Comparison of ENCODE assay signal across 24 cellular contexts in the genomic region with DNA sequence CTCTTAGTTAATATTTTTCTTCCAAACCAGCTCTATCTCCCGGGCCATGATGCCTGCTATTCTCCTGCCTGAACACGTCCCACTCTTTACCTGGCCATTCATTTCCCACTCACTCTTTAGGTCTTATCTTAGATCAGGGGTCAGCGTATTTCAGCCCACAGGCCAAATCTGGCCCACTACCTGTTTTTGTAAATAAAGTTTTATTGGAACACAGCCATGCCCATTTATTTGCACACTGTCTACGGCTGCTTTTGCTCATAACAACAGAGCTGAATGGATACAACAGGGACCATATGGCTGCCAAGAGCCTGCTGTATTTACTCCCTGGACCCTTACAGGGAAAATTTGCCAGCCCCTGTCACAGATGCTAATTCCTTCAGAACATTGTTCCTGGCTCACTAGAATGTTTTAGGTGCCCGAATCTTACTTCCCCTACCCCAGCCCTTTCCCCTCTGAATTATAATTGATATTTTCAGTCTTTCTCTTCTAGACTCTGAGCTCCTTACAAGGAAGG.
DNase-seq lines count a peak whose midpoint lies in the region; ATAC-seq, FAIRE-seq and TF ChIP-seq lines count a peak whose summit lies in the region.
"Had no signal": no experiment of that assay in that cellular context is flagged by ENCODE, and none has a peak within 500 bp of the region (broad histone marks: within the 10 kb centered on the region; RNA-seq: fewer than 3 reads in every experiment).

No MANE protein-coding gene starts in this region.

- H3K36me3 ChIP-seq in HepG2 (replicated peaks in 1 of 2; ENCODE audit: control insufficient read depth in 1 of 2, insufficient read depth in 2 of 2, low read length in 2 of 2), result no peaks in the 10 kb centered on the region
- no peaks in the 10 kb centered on the region for H3K36me3 ChIP-seq in right lobe of liver
- H3K36me3 ChIP-seq in mesenchymal stem cell (ENCODE audit: control insufficient read depth in 1 of 2, insufficient read depth in 2 of 2, low read depth in 1 of 2, low read length in 2 of 2), result no peaks in the 10 kb centered on the region
- H3K36me3 ChIP-seq: BLaER1 had no signal

- H3K36me3 Mint-ChIP-seq in activated T-helper 2 cell treated with anti-CD3 and anti-CD28 coated beads, Interferon-gamma antibody, Interleukin-2, Interleukin-4, amounts not matched to agents 10 μg/mL and 5 μg/mL and 100 μg/mL, durations not matched to agents 14 hours and 24 hours and 36 hours (ENCODE audit: low read depth), result no peaks in the 10 kb centered on the region
- H3K36me3 Mint-ChIP-seq in activated naive CD4-positive, alpha-beta T cell treated with anti-CD3 and anti-CD28 coated beads, Interleukin-2, amount 10 ng/mL, durations not matched to agents 7 days and 5 days, result no peaks in the 10 kb centered on the region
- H3K36me3 Mint-ChIP-seq: CD4-positive, CD25-positive, alpha-beta regulatory T cell; IgD-negative memory B cell had no signal

- H2BK12ac ChIP-seq in mesenchymal stem cell (ENCODE audit: low read length in 2 of 2), result no peak overlapping the region

- no peak overlapping the region for H3K27ac Mint-ChIP-seq in activated T-helper 2 cell treated with anti-CD3 and anti-CD28 coated beads, Interferon-gamma antibody, Interleukin-2, Interleukin-4, amounts not matched to agents 10 μg/mL and 5 μg/mL and 100 μg/mL, durations not matched to agents 14 hours and 24 hours and 36 hours
- no peak overlapping the region for H3K27ac Mint-ChIP-seq in activated naive CD4-positive, alpha-beta T cell treated with anti-CD3 and anti-CD28 coated beads, Interleukin-2, amount 10 ng/mL, durations not matched to agents 7 days and 5 days
- H3K27ac Mint-ChIP-seq: CD4-positive, CD25-positive, alpha-beta regulatory T cell; IgD-negative memory B cell had no signal

- H3K4me2 ChIP-seq in HepG2 (ENCODE audit: low read depth, low read length) (no peak overlapping the region), mesenchymal stem cell (ENCODE audit: low read length, poor library complexity, severe bottlenecking) (no peak overlapping the region)
- H3K4me2 ChIP-seq: BLaER1 had no signal

- TF ChIP-seq CTCF in HepG2 (CRISPR knock-in tag; IDR thresholded peaks at IDR 0.05), result no peak
- no peak for TF ChIP-seq CTCF in right lobe of liver (IDR thresholded peaks at IDR 0.05)

- H3K27ac ChIP-seq in HepG2 (ENCODE audit: extremely low read length, insufficient read depth, low read length) (no peak overlapping the region), right lobe of liver (no peak overlapping the region), mesenchymal stem cell (ENCODE audit: low read length, poor library complexity, severe bottlenecking) (peak overlapping the region; percentile 81)
- H3K27ac ChIP-seq: BLaER1 had no signal

- no peak overlapping the region for H3K18ac ChIP-seq in mesenchymal stem cell (ENCODE audit: low read depth in 1 of 2, low read length in 2 of 2)

- CTCF ChIA-PET in HepG2 (lab: Yijun Ruan, JAX; ENCODE audit: low intra/inter-chr PET ratio, low total read pairs), result no interaction called here
- CTCF ChIA-PET in activated naive CD4-positive, alpha-beta T cell treated with anti-CD3 and anti-CD28 coated beads, Interleukin-2, amount 10 ng/mL, durations not matched to agents 7 days and 5 days (lab: Charles Lee), result no interaction called here

- no peak overlapping the region for H3K9ac ChIP-seq in HepG2 (ENCODE audit: insufficient read depth, low read depth, low read length)
- H3K9ac ChIP-seq in mesenchymal stem cell (ENCODE audit: low read length), result no peak overlapping the region
- H3K9ac ChIP-seq: BLaER1 had no signal

- FAIRE-seq in HepG2 (lab: Jason Lieb, UNC), result no peak
- FAIRE-seq: D721Med, GM12891, H1 had no signal

- no peak for TF ChIP-seq RAD21 in HepG2 (CRISPR knock-in tag; IDR thresholded peaks at IDR 0.05)

- H2AFZ ChIP-seq in HepG2 (ENCODE audit: low read length) (no peak overlapping the region), mesenchymal stem cell (ENCODE audit: low read depth, low read length) (no peak overlapping the region)

- in situ Hi-C loops in HepG2 (cut with HindIII; ENCODE audit: extremely low pct_ligation_motif_present, low pct_unique_long_range_greater_than_20kb), result no loop called here

- H3K4me1 Mint-ChIP-seq in activated T-helper 2 cell treated with anti-CD3 and anti-CD28 coated beads, Interferon-gamma antibody, Interleukin-2, Interleukin-4, amounts not matched to agents 10 μg/mL and 5 μg/mL and 100 μg/mL, durations not matched to agents 14 hours and 24 hours and 36 hours (ENCODE audit: low read depth), result no peaks in the 10 kb centered on the region
- H3K4me1 Mint-ChIP-seq in activated naive CD4-positive, alpha-beta T cell treated with anti-CD3 and anti-CD28 coated beads, Interleukin-2, amount 10 ng/mL, durations not matched to agents 7 days and 5 days, result no peaks in the 10 kb centered on the region
- H3K4me1 Mint-ChIP-seq: CD4-positive, CD25-positive, alpha-beta regulatory T cell; IgD-negative memory B cell had no signal

- TF ChIP-seq EP300 in HepG2 (IDR thresholded peaks at IDR 0.05; ENCODE audit: low read depth in 2 of 2, low read length in 2 of 2) (no peak), HepG2 (CRISPR knock-in tag; IDR thresholded peaks at IDR 0.05; ENCODE audit: borderline replicate concordance) (no peak)

- no peaks in the 10 kb centered on the region for H3K79me1 ChIP-seq in mesenchymal stem cell (replicated peaks; ENCODE audit: low read length, poor library complexity, severe bottlenecking)

- no peak overlapping the region for H3K14ac ChIP-seq in mesenchymal stem cell (ENCODE audit: low read length in 2 of 2)

- no peak overlapping the region for H3K4me3 Mint-ChIP-seq in activated T-helper 2 cell treated with anti-CD3 and anti-CD28 coated beads, Interferon-gamma antibody, Interleukin-2, Interleukin-4, amounts not matched to agents 10 μg/mL and 5 μg/mL and 100 μg/mL, durations not matched to agents 14 hours and 24 hours and 36 hours (ENCODE audit: low read depth)
- no peak overlapping the region for H3K4me3 Mint-ChIP-seq in activated naive CD4-positive, alpha-beta T cell treated with anti-CD3 and anti-CD28 coated beads, Interleukin-2, amount 10 ng/mL, durations not matched to agents 7 days and 5 days
- H3K4me3 Mint-ChIP-seq: CD4-positive, CD25-positive, alpha-beta regulatory T cell had no signal

- no peak overlapping the region for H4K8ac ChIP-seq in mesenchymal stem cell (ENCODE audit: low read length)

- no peaks in the 10 kb centered on the region for H3K4me1 ChIP-seq in HepG2 (ENCODE audit: insufficient read depth, low read length)
- no peaks in the 10 kb centered on the region for H3K4me1 ChIP-seq in right lobe of liver
- H3K4me1 ChIP-seq in mesenchymal stem cell (ENCODE audit: control insufficient read depth, insufficient read depth, low read depth, low read length), result peaks cover 12% of the 10 kb centered on the region
- H3K4me1 ChIP-seq: BLaER1 had no signal

- H3K79me2 ChIP-seq in HepG2 (ENCODE audit: insufficient read depth, low read length), result no peaks in the 10 kb centered on the region

- peak overlapping the region; percentile 46 for H2AK5ac ChIP-seq in mesenchymal stem cell (ENCODE audit: low read length, severe bottlenecking)

- H2BK120ac ChIP-seq in mesenchymal stem cell (ENCODE audit: low read depth, low read length), result no peak overlapping the region

- no peaks in the 10 kb centered on the region for H3K27me3 Mint-ChIP-seq in activated T-helper 2 cell treated with anti-CD3 and anti-CD28 coated beads, Interferon-gamma antibody, Interleukin-2, Interleukin-4, amounts not matched to agents 10 μg/mL and 5 μg/mL and 100 μg/mL, durations not matched to agents 14 hours and 24 hours and 36 hours (ENCODE audit: low read depth)
- H3K27me3 Mint-ChIP-seq in activated naive CD4-positive, alpha-beta T cell treated with anti-CD3 and anti-CD28 coated beads, Interleukin-2, amount 10 ng/mL, durations not matched to agents 7 days and 5 days, result no peaks in the 10 kb centered on the region
- H3K27me3 Mint-ChIP-seq: CD4-positive, CD25-positive, alpha-beta regulatory T cell had no signal

- no peaks in the 10 kb centered on the region for H4K20me1 ChIP-seq in HepG2 (ENCODE audit: insufficient read depth, low read length)
- H4K20me1 ChIP-seq: BLaER1 had no signal

- H3K9me3 Mint-ChIP-seq in activated T-helper 2 cell treated with anti-CD3 and anti-CD28 coated beads, Interferon-gamma antibody, Interleukin-2, Interleukin-4, amounts not matched to agents 10 μg/mL and 5 μg/mL and 100 μg/mL, durations not matched to agents 14 hours and 24 hours and 36 hours, result peaks cover 5% of the 10 kb centered on the region
- H3K9me3 Mint-ChIP-seq in activated naive CD4-positive, alpha-beta T cell treated with anti-CD3 and anti-CD28 coated beads, Interleukin-2, amount 10 ng/mL, durations not matched to agents 7 days and 5 days, result peaks cover 10% of the 10 kb centered on the region

- no peak overlapping the region for H3K4ac ChIP-seq in mesenchymal stem cell (ENCODE audit: low read depth in 1 of 2, low read length in 2 of 2)

- BruUV-seq in HepG2 (replicated peaks; lab: Mats Ljungman, UMichigan), result no TSS peak

- no peak overlapping the region for H3K23ac ChIP-seq in mesenchymal stem cell (ENCODE audit: low read length in 2 of 2)

- POLR2A ChIA-PET in HepG2 (lab: Yijun Ruan, JAX), result no interaction called here

- no peak overlapping the region for H2BK15ac ChIP-seq in mesenchymal stem cell (ENCODE audit: low read depth, poor library complexity, severe bottlenecking)

- H3K9me3 ChIP-seq in HepG2 (ENCODE audit: low read length) (no peaks in the 10 kb centered on the region), right lobe of liver (no peaks in the 10 kb centered on the region), mesenchymal stem cell (ENCODE audit: control insufficient read depth, low read length) (no peaks in the 10 kb centered on the region)

- no peak overlapping the region for H4K91ac ChIP-seq in mesenchymal stem cell (ENCODE audit: low read length)

- peak overlapping the region; percentile 6 for H2BK5ac ChIP-seq in mesenchymal stem cell (ENCODE audit: low read depth, low read length, poor library complexity, severe bottlenecking)

- intact Hi-C loops in HepG2 (cut with micrococcal nuclease; ENCODE audit: unreplicated experiment), result no loop called here
- intact Hi-C loops in right lobe of liver (cut with DNase I), result no loop called here
- intact Hi-C loops in activated T-helper 2 cell treated with anti-CD3 and anti-CD28 coated beads, Interferon-gamma antibody, Interleukin-2, Interleukin-4, amounts not matched to agents 10 μg/mL and 5 μg/mL and 100 μg/mL, durations not matched to agents 14 hours and 24 hours and 36 hours (cut with micrococcal nuclease), result no loop called here

- WGBS in HepG2 (ENCODE audit: low lambda C conversion rate), result 7% methylated on average over 5 of the region's 5 CpGs
- WGBS in right lobe of liver (ENCODE audit: insufficient coverage, low coverage, low lambda C conversion rate, missing lambda C conversion rate), result 44% methylated on average over 5 of the region's 5 CpGs
- 76% methylated on average over 5 of the region's 5 CpGs for WGBS in mesenchymal stem cell

- DNase-seq in HepG2 (ENCODE audit: low spot score), result no peak
- no peak for DNase-seq in right lobe of liver
- DNase-seq in NCI-H69 (lab: John Stamatoyannopoulos, UW), result peak; percentile 83
- DNase-seq in mesenchymal stem cell, result no peak
- DNase-seq in activated T-helper 2 cell treated with anti-CD3 and anti-CD28 coated beads, Interferon-gamma antibody, Interleukin-2, Interleukin-4, amounts not matched to agents 10 μg/mL and 5 μg/mL and 100 μg/mL, durations not matched to agents 14 hours and 24 hours and 36 hours (ENCODE audit: low spot score), result no peak
- no peak for DNase-seq in activated naive CD4-positive, alpha-beta T cell treated with anti-CD3 and anti-CD28 coated beads, Interleukin-2, amount 10 ng/mL, durations not matched to agents 7 days and 5 days
- no peak for DNase-seq in AG08396 (ENCODE audit: low spot score)
- DNase-seq: CD4-positive, CD25-positive, alpha-beta regulatory T cell; GDM1; Karpas-422; NCI-H1092 treated with DMSO at 0.1 percent for 48 hours; NCI-H1436 treated with DMSO at 0.1 percent for 48 hours; NCI-H2081; NCI-H345; NCI-H510A treated with DMSO at 0.1 percent for 48 hours; SHP77 treated with DMSO at 0.1 percent for 48 hours; T-helper 1 cell had no signal

- ATAC-seq in HepG2 (no peak), right lobe of liver (no peak)
- ATAC-seq: HCT116, Panc1 had no signal

- TF ChIP-seq POLR2A in HepG2 (IDR thresholded peaks at IDR 0.05; ENCODE audit: insufficient read depth in 1 of 2, low read depth in 2 of 2, low read length in 2 of 2), result no peak
- TF ChIP-seq POLR2A in right lobe of liver (IDR thresholded peaks at IDR 0.05), result no peak

- H3K4me3 ChIP-seq in HepG2 (replicated peaks in 1 of 3; ENCODE audit: insufficient read depth in 1 of 3, low read depth in 2 of 3, low read length in 3 of 3) (no peak overlapping the region), right lobe of liver (no peak overlapping the region), mesenchymal stem cell (ENCODE audit: insufficient read depth in 1 of 2, low read depth in 1 of 2, low read length in 2 of 2) (no peak overlapping the region)
- H3K4me3 ChIP-seq: BLaER1 had no signal

- peaks cover 0 to 3% of the 10 kb centered on the region in 2 experiments; a peak in 1 of 5 replicates for H3K27me3 ChIP-seq in HepG2 (ENCODE audit: control insufficient read depth in 1 of 2, insufficient read depth in 2 of 2, low read length in 2 of 2)
- H3K27me3 ChIP-seq in right lobe of liver, result no peaks in the 10 kb centered on the region
- peaks cover 0 to 7% of the 10 kb centered on the region in 2 experiments for H3K27me3 ChIP-seq in mesenchymal stem cell (ENCODE audit: control insufficient read depth in 1 of 2, insufficient read depth in 1 of 2, low read length in 2 of 2)
- H3K27me3 ChIP-seq: BLaER1 had no signal
